1 cellular context compared by ENCODE assay signal in the genomic region with DNA sequence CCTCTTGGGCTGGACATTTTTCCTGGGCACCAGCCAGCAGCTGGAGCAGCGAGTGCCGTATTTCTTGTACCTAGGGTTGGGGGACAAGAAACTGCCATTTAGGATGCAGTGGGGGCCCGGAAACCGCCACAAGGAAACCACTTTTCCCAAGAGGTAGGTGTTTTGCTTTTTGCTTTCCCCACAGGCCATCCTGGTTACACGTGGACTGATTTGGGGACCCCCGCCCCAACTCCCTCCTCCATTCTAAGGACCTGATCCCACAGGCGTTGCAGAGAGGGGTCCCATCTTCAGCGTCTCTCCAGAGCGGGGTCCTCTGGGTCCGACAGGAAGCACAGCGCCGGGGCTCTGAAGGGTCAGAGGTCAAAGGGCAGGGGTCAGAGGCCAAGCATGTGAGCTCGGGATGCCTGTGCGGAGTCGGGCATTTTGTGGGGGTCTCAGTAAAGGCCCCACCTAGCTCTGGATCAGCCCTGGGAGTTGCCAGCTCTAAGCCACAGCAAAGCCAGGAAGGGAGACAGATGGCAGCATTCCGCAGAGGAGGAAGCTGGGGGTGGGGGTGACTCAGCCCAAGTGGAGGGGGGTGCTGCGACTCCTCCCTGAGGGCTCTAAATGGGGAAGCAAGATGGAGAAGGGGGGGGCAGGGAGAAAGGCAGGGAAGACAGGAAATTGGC.
TF ChIP-seq lines count a peak whose summit lies in the region.

No MANE protein-coding gene starts in this region.

TF ChIP-seq in SK-N-SH treated with all-trans-retinoic acid at 6 μM for 48 hours, 23 proteins besides CTCF, POLR2A, EP300 and RAD21 (continued from another document):
- TF ChIP-seq CREB5 (CRISPR knock-in tag; IDR thresholded peaks at IDR 0.05; ENCODE audit: low read depth) (no peak), ARNTL (CRISPR knock-in tag; IDR thresholded peaks at IDR 0.05; ENCODE audit: borderline replicate concordance, low read depth) (no peak), ZNF70 (CRISPR knock-in tag; IDR thresholded peaks at IDR 0.05) (no peak)
